28 cellular contexts compared by ENCODE assay signal in the genomic region with DNA sequence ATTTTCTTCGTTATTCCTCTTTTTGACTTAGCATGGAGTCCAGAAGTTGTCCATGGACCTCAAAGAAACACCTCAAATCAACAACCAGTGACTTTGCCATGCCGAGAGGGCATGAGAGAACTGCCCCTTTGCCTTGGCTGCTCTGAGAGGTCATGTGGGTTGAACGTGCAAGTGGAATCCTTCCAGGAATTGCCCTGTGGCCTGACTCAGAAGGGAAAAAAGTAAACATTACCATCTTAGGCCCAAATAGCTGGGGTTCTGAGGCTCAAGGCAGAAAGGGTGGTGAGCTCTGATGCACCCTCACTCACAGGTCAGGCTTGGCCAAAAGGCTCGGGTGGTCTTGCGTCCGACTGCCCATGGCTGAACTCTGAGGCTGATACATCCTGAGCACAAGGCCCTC. TPM values are rescaled to one million over a fixed set of nuclear protein-coding genes. Genes with fewer than 3 reads are reported as not detected.
A peak's percentile ranks its signal among the peaks of the same experiment; 100 is the strongest.
DNase-seq lines count a peak whose midpoint lies in the region; ATAC-seq and TF ChIP-seq lines count a peak whose summit lies in the region.
"Had no signal": no experiment of that assay in that cellular context is flagged by ENCODE, and none has a peak within 500 bp of the region (broad histone marks: within the 10 kb centered on the region; RNA-seq: fewer than 3 reads in every experiment).

No MANE protein-coding gene starts in this region.

- 62% methylated on average over 6 of the region's 6 CpGs for WGBS in mammary epithelial cell (ENCODE audit: low coverage, missing lambda C conversion rate)

- H3K4me1 Mint-ChIP-seq in MCF 10A (ENCODE audit: insufficient read depth, unreplicated experiment), result no peaks in the 10 kb centered on the region
- H3K4me1 Mint-ChIP-seq: CD8-positive, alpha-beta memory T cell had no signal

- H4K20me1 ChIP-seq in mammary epithelial cell (ENCODE audit: insufficient read depth, low read length), result no peaks in the 10 kb centered on the region

- H3K27ac ChIP-seq in mammary epithelial cell (ENCODE audit: insufficient read depth, low read depth, low read length), result no peak overlapping the region
- H3K27ac ChIP-seq in muscle layer of duodenum (ENCODE audit: low read length), result peak overlapping the region; percentile 59
- peak overlapping the region; percentile 24 for H3K27ac ChIP-seq in stomach smooth muscle (ENCODE audit: low read length)
- H3K27ac ChIP-seq: 22Rv1, PC-9, SJCRH30 had no signal

- H3K4me1 ChIP-seq in mammary epithelial cell (ENCODE audit: insufficient read depth, low read length), result no peaks in the 10 kb centered on the region
- H3K4me1 ChIP-seq in muscle layer of duodenum (ENCODE audit: control insufficient read depth in 1 of 2, insufficient read depth in 2 of 2, low read length in 2 of 2), result peaks cover 0 to 13% of the 10 kb centered on the region in 2 donors
- H3K4me1 ChIP-seq in stomach smooth muscle (ENCODE audit: control insufficient read depth, insufficient read depth, low read length), result peaks cover 28% of the 10 kb centered on the region
- H3K4me1 ChIP-seq: BE2C, SJCRH30 had no signal

- H2AFZ ChIP-seq in mammary epithelial cell (ENCODE audit: low read depth, low read length), result no peak overlapping the region
- H2AFZ ChIP-seq: GM23338, PC-9 had no signal

- no peaks in the 10 kb centered on the region for H3K9me3 Mint-ChIP-seq in MCF 10A (ENCODE audit: unreplicated experiment)
- H3K9me3 Mint-ChIP-seq: CD8-positive, alpha-beta memory T cell; GM23338; H9 had no signal

- no peaks in the 10 kb centered on the region for H3K79me2 ChIP-seq in mammary epithelial cell (ENCODE audit: insufficient read depth, low read length)

- no peak overlapping the region for H3K4me3 ChIP-seq in mammary epithelial cell (replicated peaks in 1 of 3; ENCODE audit: insufficient read depth in 1 of 3, low read depth in 2 of 3, low read length in 3 of 3)
- H3K4me3 ChIP-seq in muscle layer of duodenum (ENCODE audit: low read depth in 1 of 2, low read length in 2 of 2), result no peak overlapping the region
- H3K4me3 ChIP-seq in stomach smooth muscle (ENCODE audit: low read length in 2 of 2), result peak overlapping the region in 1 of 2 donors; percentile 22
- H3K4me3 ChIP-seq: GM23338, PC-9, SJCRH30 had no signal

- H3K9me3 ChIP-seq in mammary epithelial cell (replicated peaks; ENCODE audit: insufficient read depth, low read length) (no peaks in the 10 kb centered on the region), muscle layer of duodenum (ENCODE audit: control insufficient read depth in 1 of 2, low read length in 2 of 2) (no peaks in the 10 kb centered on the region), stomach smooth muscle (ENCODE audit: control insufficient read depth in 2 of 2, low read length in 2 of 2) (no peaks in the 10 kb centered on the region)
- H3K9me3 ChIP-seq: BE2C, SJCRH30 had no signal

- BruUV-seq in MCF 10A (replicated peaks; lab: Mats Ljungman, UMichigan), result no TSS peak
- no TSS peak for BruUV-seq in mammary epithelial cell (replicated peaks; lab: Mats Ljungman, UMichigan)

- DNase-seq in MCF 10A (ENCODE audit: unreplicated experiment), result peak; percentile 26
- DNase-seq in mammary epithelial cell, result no peak
- DNase-seq in G401 (ENCODE audit: low spot score), result no peak
- DNase-seq in A172 (ENCODE audit: low spot score), result no peak
- DNase-seq: ACHN; BE2C; CD8-positive, alpha-beta memory T cell; DMS 273 treated with DMSO at 0.1 percent for 48 hours; DMS79 treated with DMSO at 0.1 percent for 48 hours; H9; MV-4-11; NCI-H1105; NCI-H1436 treated with DMSO at 0.1 percent for 48 hours; NCI-H187 treated with DMSO at 0.1 percent for 48 hours; NCI-H2171 treated with DMSO at 0.1 percent for 48 hours; NCI-H524 treated with DMSO at 0.1 percent for 48 hours; NCI-H774; PC-9; SJCRH30 had no signal

- H3K27me3 Mint-ChIP-seq in MCF 10A (ENCODE audit: insufficient read depth, unreplicated experiment), result peaks cover 31% of the 10 kb centered on the region

- intact Hi-C loops in MCF 10A (cut with micrococcal nuclease), result no loop called here
- intact Hi-C loops in mammary epithelial cell (cut with micrococcal nuclease), result no loop called here

- H3K36me3 Mint-ChIP-seq in MCF 10A (ENCODE audit: insufficient read depth, unreplicated experiment), result no peaks in the 10 kb centered on the region
- H3K36me3 Mint-ChIP-seq: CD14-positive monocyte; CD8-positive, alpha-beta memory T cell had no signal

- H3K4me2 ChIP-seq in mammary epithelial cell (ENCODE audit: insufficient read depth, low read depth, low read length), result no peak overlapping the region
- H3K4me2 ChIP-seq: GM23338, PC-9 had no signal

- dilution Hi-C loops in mammary epithelial cell (cut with HindIII; ENCODE audit: low sequenced_read_pairs), result no loop called here

- POLR2A ChIA-PET in MCF 10A (lab: Yijun Ruan, JAX), result interaction anchor here (0.6 kb wide), 1 partner anchor 23 kb away, joined by 4 read pairs; no protein-coding TSS in a partner anchor

- H3K36me3 ChIP-seq in mammary epithelial cell (ENCODE audit: insufficient read depth, low read length), result no peaks in the 10 kb centered on the region
- no peaks in the 10 kb centered on the region for H3K36me3 ChIP-seq in muscle layer of duodenum (ENCODE audit: control insufficient read depth in 1 of 2, insufficient read depth in 2 of 2, low read length in 2 of 2)
- H3K36me3 ChIP-seq in stomach smooth muscle (ENCODE audit: control insufficient read depth in 2 of 2, insufficient read depth in 2 of 2, low read length in 2 of 2), result no peaks in the 10 kb centered on the region
- H3K36me3 ChIP-seq: BE2C, SJCRH30 had no signal

- no peak overlapping the region for H3K9ac ChIP-seq in mammary epithelial cell (ENCODE audit: insufficient read depth, low read length)
- no peak overlapping the region for H3K9ac ChIP-seq in stomach smooth muscle (ENCODE audit: low read length in 2 of 2)

- peaks cover 2% of the 10 kb centered on the region for H3K27me3 ChIP-seq in mammary epithelial cell (ENCODE audit: insufficient read depth, low read length)
- H3K27me3 ChIP-seq in muscle layer of duodenum (ENCODE audit: low read depth, low read length), result no peaks in the 10 kb centered on the region
- H3K27me3 ChIP-seq in stomach smooth muscle (ENCODE audit: control insufficient read depth in 1 of 2, insufficient read depth in 2 of 2, low read length in 2 of 2), result no peaks in the 10 kb centered on the region
- H3K27me3 ChIP-seq: SJCRH30 had no signal

- no peak for ATAC-seq in GM18520 (IDR thresholded peaks at IDR 0.05; ENCODE audit: unreplicated experiment)
- ATAC-seq: GM23338, Right ventricle myocardium inferior had no signal

- in situ Hi-C loops in mammary epithelial cell (cut with MboI; ENCODE audit: low sequenced_read_pairs in 2 of 2), result no loop called here
- in situ Hi-C loops in G401 (cut with HindIII; ENCODE audit: low sequenced_read_pairs), result no loop called here

- no peak overlapping the region for H3K4me3 Mint-ChIP-seq in MCF 10A (ENCODE audit: unreplicated experiment)
- H3K4me3 Mint-ChIP-seq: CD14-positive monocyte; CD8-positive, alpha-beta memory T cell; GM23338; H9 had no signal

- CTCF ChIA-PET in MCF 10A (lab: Yijun Ruan, JAX), result interaction anchor here (0.9 to 2.8 kb wide), 3 partner anchors 16 to 18 kb away, joined by 3 to 13 read pairs (median 12); a partner anchor contains a TSS
- CTCF ChIA-PET in mammary epithelial cell (lab: Charles Lee; ENCODE audit: low non-redundant PET), result no interaction called here

- TF ChIP-seq CTCF in MCF 10A (IDR thresholded peaks at IDR 0.05; ENCODE audit: unreplicated experiment) (no peak), mammary epithelial cell (conservative IDR thresholded peaks at IDR 0.05 in 1 of 2, IDR thresholded peaks at IDR 0.05 in 1 of 2; ENCODE audit: extremely low read depth in 1 of 2, insufficient read depth in 1 of 2, low read depth in 1 of 2, low read length in 2 of 2) (no peak)

- H3K27ac Mint-ChIP-seq in MCF 10A (ENCODE audit: low read depth, unreplicated experiment), result no peak overlapping the region
- H3K27ac Mint-ChIP-seq: CD14-positive monocyte; CD8-positive, alpha-beta memory T cell; GM23338; H9 had no signal

RNA-seq across cellular contexts. Expression of a gene that starts 15.1 kb away (rescaled TPM):
- 0.37 and 0.56 TPM in 2 replicates for total RNA-seq in MCF 10A (2022)
- 1 to 10 TPM in 1 of 2 donors, under 1 TPM in 1; 0.05 to 1.2 TPM for total RNA-seq in mammary epithelial cell
- polyA plus RNA-seq in mammary epithelial cell, result not detected
- not detected for polyA minus RNA-seq in mammary epithelial cell
- not detected in 2 replicates for total RNA-seq in G401 (2014; rRNA removed; shearing (Covaris generic))
- not detected in 2 replicates for total RNA-seq in A172 (2014; rRNA removed; shearing (Covaris generic))
- total RNA-seq: CD8-positive, alpha-beta memory T cell; HT-29; PC-9; RPMI7951 had no signal
- polyA plus RNA-seq: CD14-positive monocyte had no signal
